ENCODE assay signal across 26 cellular contexts in genomic region chr18:49730951-49731391, GRCh38.
DNase-seq lines count a peak whose midpoint lies in the region; ATAC-seq, FAIRE-seq and TF ChIP-seq lines count a peak whose summit lies in the region.
"Had no signal": no experiment of that assay in that cellular context is flagged by ENCODE, and none has a peak within 500 bp of the region (broad histone marks: within the 10 kb centered on the region; RNA-seq: fewer than 3 reads in every experiment).

No MANE protein-coding gene starts in this region.

- H3K4ac ChIP-seq in H1 (replicated peaks; ENCODE audit: insufficient read length, low read depth, low read length) (no peak overlapping the region), trophoblast cell (ENCODE audit: low read depth, low read length) (no peak overlapping the region)

- no peak overlapping the region for H3K4me3 Mint-ChIP-seq in activated T-cell treated with anti-CD3 and anti-CD28 coated beads, Interleukin-2, amount 50 U/mL, for 24 hours
- H3K4me3 Mint-ChIP-seq: HFFc6, memory B cell, naive B cell had no signal

- no peaks in the 10 kb centered on the region for H3K27me3 ChIP-seq in HUES48 (ENCODE audit: control insufficient read depth, insufficient read depth, low read length)
- H3K27me3 ChIP-seq in H1 (replicated peaks in 1 of 4; ENCODE audit: control insufficient read depth in 3 of 4, extremely low read depth in 1 of 4, insufficient read depth in 3 of 4, low read length in 3 of 4): no peaks in the 10 kb centered on the region
- no peaks in the 10 kb centered on the region for H3K27me3 ChIP-seq in HepG2 (ENCODE audit: control insufficient read depth in 1 of 2, insufficient read depth in 2 of 2, low read length in 2 of 2)
- H3K27me3 ChIP-seq in trophoblast cell (ENCODE audit: insufficient read depth, low read length): no peaks in the 10 kb centered on the region
- H3K27me3 ChIP-seq: adrenal gland, BLaER1, body of pancreas, transverse colon had no signal

- H3K36me3 ChIP-seq in HUES48 (ENCODE audit: control insufficient read depth, insufficient read depth, low read length) (no peaks in the 10 kb centered on the region), H1 (ENCODE audit: control insufficient read depth in 2 of 4, insufficient read depth in 4 of 4, low read length in 3 of 4) (no peaks in the 10 kb centered on the region), HepG2 (replicated peaks in 1 of 2; ENCODE audit: control insufficient read depth in 1 of 2, insufficient read depth in 2 of 2, low read length in 2 of 2) (no peaks in the 10 kb centered on the region), trophoblast cell (ENCODE audit: control insufficient read depth in 1 of 2, insufficient read depth in 2 of 2, low read length in 2 of 2) (no peaks in the 10 kb centered on the region)
- H3K36me3 ChIP-seq: adrenal gland, BLaER1, spleen, transverse colon had no signal

- no peak overlapping the region for H3K23ac ChIP-seq in H1 (ENCODE audit: insufficient read length)
- H3K23ac ChIP-seq in trophoblast cell (ENCODE audit: low read length): no peak overlapping the region

- H3K27ac Mint-ChIP-seq in activated T-cell treated with anti-CD3 and anti-CD28 coated beads, Interleukin-2, amount 50 U/mL, for 24 hours: no peak overlapping the region
- H3K27ac Mint-ChIP-seq: HFFc6, memory B cell had no signal

- no peak overlapping the region for H3K9ac ChIP-seq in HUES48 (ENCODE audit: low read depth, low read length)
- H3K9ac ChIP-seq in H1 (replicated peaks in 1 of 4; ENCODE audit: extremely low read depth in 1 of 4, low read depth in 3 of 4, low read length in 3 of 4): peak overlapping the region in 1 of 4 experiments; percentile 10; a peak in 1 of 7 replicates
- H3K9ac ChIP-seq in HepG2 (ENCODE audit: insufficient read depth, low read depth, low read length): no peak overlapping the region
- H3K9ac ChIP-seq in trophoblast cell (ENCODE audit: low read length): no peak overlapping the region
- H3K9ac ChIP-seq: BLaER1 had no signal

- H3K4me2 ChIP-seq in H1 (ENCODE audit: insufficient read depth in 1 of 2, low read depth in 2 of 2, low read length in 2 of 2): 0 out of 4 replicates have a peak overlapping the region, but pooled peaks of 1 of the 2 experiments have one; percentile 20
- H3K4me2 ChIP-seq in HepG2 (ENCODE audit: low read depth, low read length): peak overlapping the region; percentile 50
- H3K4me2 ChIP-seq in trophoblast cell (ENCODE audit: low read length): no peak overlapping the region
- H3K4me2 ChIP-seq: BLaER1 had no signal

- CTCF ChIA-PET in H1 (lab: Charles Lee; ENCODE audit: partially characterized antibody): interaction anchor here (0.6 to 3.5 kb wide), 13 partner anchors 8 to 413 kb away, joined by 3 to 19 read pairs (median 6); partner anchors contain the start of gene LIPG
- CTCF ChIA-PET in HepG2 (lab: Yijun Ruan, JAX; ENCODE audit: low intra/inter-chr PET ratio, low total read pairs): no interaction called here

- H3K9me3 Mint-ChIP-seq in activated T-cell treated with anti-CD3 and anti-CD28 coated beads, Interleukin-2, amount 50 U/mL, for 24 hours: no peaks in the 10 kb centered on the region
- H3K9me3 Mint-ChIP-seq: HFFc6, IgD-negative memory B cell, naive B cell had no signal

- H3K27me3 Mint-ChIP-seq in activated T-cell treated with anti-CD3 and anti-CD28 coated beads, Interleukin-2, amount 50 U/mL, for 24 hours: no peaks in the 10 kb centered on the region
- H3K27me3 Mint-ChIP-seq: IgD-negative memory B cell had no signal

- TF ChIP-seq POLR2A in H1 (IDR thresholded peaks at IDR 0.05; ENCODE audit: control extremely low read depth in 1 of 2, low read depth in 2 of 2, low read length in 2 of 2) (no peak), HepG2 (IDR thresholded peaks at IDR 0.05; ENCODE audit: insufficient read depth in 1 of 2, low read depth in 2 of 2, low read length in 2 of 2) (no peak)

- in situ Hi-C loops in HepG2 (cut with HindIII; ENCODE audit: extremely low pct_ligation_motif_present, low pct_unique_long_range_greater_than_20kb): no loop called here

- no peaks in the 10 kb centered on the region for H4K20me1 ChIP-seq in H1 (replicated peaks in 1 of 2; ENCODE audit: control insufficient read depth in 1 of 2, insufficient read depth in 2 of 2, low read length in 2 of 2)
- H4K20me1 ChIP-seq in HepG2 (ENCODE audit: insufficient read depth, low read length): no peaks in the 10 kb centered on the region
- H4K20me1 ChIP-seq: BLaER1 had no signal

- 0 out of 2 replicates have a peak overlapping the region, but pooled peaks have one; percentile 25 for H2BK20ac ChIP-seq in H1 (ENCODE audit: low read length)

- H2BK12ac ChIP-seq in H1 (ENCODE audit: low read depth, low read length) (peak overlapping the region; percentile 63; the same call in 1 of the 2 replicates), trophoblast cell (ENCODE audit: low read length) (no peak overlapping the region)

- WGBS in H1 (ENCODE audit: extremely low coverage in 1 of 2, insufficient coverage in 1 of 2, insufficient read length in 1 of 2, insufficient replicate concordance in 2 of 2, low coverage in 1 of 2, low lambda C conversion rate in 2 of 2, missing lambda C conversion rate in 1 of 2), 2 experiments: 81% methylated on average over 4 of the region's 4 CpGs; no CpG with 5 or more reads in 1 of the 2 experiments
- WGBS in HepG2 (ENCODE audit: low lambda C conversion rate): 0% methylated on average over 3 of the region's 4 CpGs
- no CpG with 5 or more reads among the region's 4 CpGs for WGBS in trophoblast cell (ENCODE audit: extremely low coverage, insufficient coverage, insufficient read length)

- H4K5ac ChIP-seq in H1 (ENCODE audit: insufficient read length, low read depth, low read length): no peak overlapping the region

- H3K79me2 ChIP-seq in H1 (ENCODE audit: control insufficient read depth in 1 of 2, insufficient read depth in 2 of 2, low read length in 2 of 2) (no peaks in the 10 kb centered on the region), HepG2 (ENCODE audit: insufficient read depth, low read length) (no peaks in the 10 kb centered on the region), trophoblast cell (ENCODE audit: control insufficient read depth, insufficient read depth, low read length, poor library complexity) (peaks cover 2% of the 10 kb centered on the region)

- H3K79me1 ChIP-seq in H1 (ENCODE audit: low read depth, low read length) (no peaks in the 10 kb centered on the region), trophoblast cell (ENCODE audit: low read length) (peaks cover 13% of the 10 kb centered on the region)

- no peak overlapping the region for H3K56ac ChIP-seq in H1 (replicated peaks; ENCODE audit: insufficient read length, low read depth, low read length)

- H3K4me1 ChIP-seq in HUES48 (ENCODE audit: control insufficient read depth, insufficient read depth, low read length) (peaks cover 10% of the 10 kb centered on the region), H1 (replicated peaks in 1 of 4; ENCODE audit: control insufficient read depth in 3 of 4, insufficient read depth in 4 of 4, low read length in 3 of 4) (peaks cover 3 to 12% (median 9%) of the 10 kb centered on the region in 4 experiments), HepG2 (ENCODE audit: insufficient read depth, low read length) (peaks cover 46% of the 10 kb centered on the region), trophoblast cell (ENCODE audit: control insufficient read depth in 1 of 2, insufficient read depth in 2 of 2, low read length in 2 of 2) (peaks cover 16 to 20% of the 10 kb centered on the region in 2 experiments)
- H3K4me1 ChIP-seq: adrenal gland, BLaER1, spleen had no signal

- TF ChIP-seq EP300 in H1 (IDR thresholded peaks at IDR 0.05; ENCODE audit: borderline replicate concordance in 1 of 2, low read depth in 2 of 2, low read length in 2 of 2) (no peak), HepG2 (IDR thresholded peaks at IDR 0.05; ENCODE audit: low read depth in 2 of 2, low read length in 2 of 2) (no peak), HepG2 (CRISPR knock-in tag; IDR thresholded peaks at IDR 0.05; ENCODE audit: borderline replicate concordance) (no peak)

- H4K8ac ChIP-seq in H1 (ENCODE audit: extremely low read depth, insufficient read depth, low read length) (no peak overlapping the region), trophoblast cell (ENCODE audit: low read depth, low read length) (no peak overlapping the region)

- H2AK5ac ChIP-seq in H1 (ENCODE audit: low read depth, low read length) (0 out of 2 replicates have a peak overlapping the region, but pooled peaks have one; percentile 69), trophoblast cell (ENCODE audit: low read length) (no peak overlapping the region)

- no peak for TF ChIP-seq RAD21 in H1 (IDR thresholded peaks at IDR 0.05 in 1 of 2, conservative IDR thresholded peaks at IDR 0.05 in 1 of 2; ENCODE audit: low read depth in 2 of 2, low read length in 2 of 2)
- no peak for TF ChIP-seq RAD21 in HepG2 (CRISPR knock-in tag; IDR thresholded peaks at IDR 0.05)

- no peak overlapping the region for H4K12ac ChIP-seq in trophoblast cell (ENCODE audit: low read depth, low read length)

- no peak overlapping the region for H2BK120ac ChIP-seq in H1 (replicated peaks; ENCODE audit: low read depth, low read length)
- H2BK120ac ChIP-seq in trophoblast cell (ENCODE audit: insufficient read depth, low read length, poor library complexity): no peak overlapping the region

- no peak overlapping the region for H3K18ac ChIP-seq in H1 (ENCODE audit: extremely low read depth, low read length)
- no peak overlapping the region for H3K18ac ChIP-seq in trophoblast cell (ENCODE audit: low read length)

- H3K9me3 ChIP-seq in HUES48 (ENCODE audit: control insufficient read depth, insufficient read depth, low read length) (no peaks in the 10 kb centered on the region), H1 (ENCODE audit: insufficient read depth in 2 of 2, low read depth in 1 of 2, low read length in 1 of 2) (no peaks in the 10 kb centered on the region), HepG2 (ENCODE audit: low read length) (no peaks in the 10 kb centered on the region), trophoblast cell (ENCODE audit: insufficient read depth, low read depth, low read length) (peaks cover 2% of the 10 kb centered on the region)
- H3K9me3 ChIP-seq: adrenal gland, BLaER1, body of pancreas, spleen, transverse colon had no signal

- H2BK5ac ChIP-seq in H1 (ENCODE audit: low read depth, low read length) (peak overlapping the region; percentile 23; the same call in 1 of the 2 replicates), trophoblast cell (ENCODE audit: low read depth, low read length, poor library complexity) (no peak overlapping the region)

- FAIRE-seq in H1 (lab: Jason Lieb, UNC) (no peak), HepG2 (lab: Jason Lieb, UNC) (no peak)
- FAIRE-seq: endothelial cell of umbilical vein had no signal

- no peak overlapping the region for H4K91ac ChIP-seq in H1 (replicated peaks; ENCODE audit: insufficient read length, low read length)
- no peak overlapping the region for H4K91ac ChIP-seq in trophoblast cell (ENCODE audit: low read depth, low read length)

- H3K4me3 ChIP-seq in HUES48 (ENCODE audit: low read depth, low read length) (no peak overlapping the region), H1 (ENCODE audit: extremely low read depth in 1 of 4, insufficient read depth in 2 of 4, low read depth in 3 of 4, low read length in 4 of 4) (no peak overlapping the region), HepG2 (replicated peaks in 1 of 3; ENCODE audit: insufficient read depth in 1 of 3, low read depth in 2 of 3, low read length in 3 of 3) (peak overlapping the region in 1 of 3 experiments; percentile 12; a peak in 1 of 6 replicates), trophoblast cell (ENCODE audit: low read depth, low read length) (no peak overlapping the region)
- H3K4me3 ChIP-seq: adrenal gland, BLaER1, body of pancreas, spleen, transverse colon had no signal

- H3K4me1 Mint-ChIP-seq in activated T-cell treated with anti-CD3 and anti-CD28 coated beads, Interleukin-2, amount 50 U/mL, for 24 hours (ENCODE audit: low read depth): no peaks in the 10 kb centered on the region
- H3K4me1 Mint-ChIP-seq: IgD-negative memory B cell, memory B cell had no signal

- BruUV-seq in HepG2 (replicated peaks; lab: Mats Ljungman, UMichigan): no TSS peak

- intact Hi-C loops in HepG2 (cut with micrococcal nuclease; ENCODE audit: unreplicated experiment): loop anchor here (2.0 to 10.0 kb wide), 2 partner anchors 170 to 216 kb away; no protein-coding TSS in a partner anchor

- POLR2A ChIA-PET in H1 (lab: Charles Lee; ENCODE audit: partially characterized antibody): no interaction called here
- POLR2A ChIA-PET in HepG2 (lab: Yijun Ruan, JAX): interaction anchor here (0.9 kb wide), 1 partner anchor 83 kb away, joined by 3 read pairs; the partner anchor contains the start of gene ACAA2

- H3K27ac ChIP-seq in HUES48 (ENCODE audit: low read depth, low read length): peak overlapping the region; percentile 4
- H3K27ac ChIP-seq in H1 (ENCODE audit: low read depth, low read length): no peak overlapping the region
- no peak overlapping the region for H3K27ac ChIP-seq in HepG2 (ENCODE audit: extremely low read length, insufficient read depth, low read length)
- peak overlapping the region; percentile 31 for H3K27ac ChIP-seq in trophoblast cell (ENCODE audit: low read depth, low read length)
- H3K27ac ChIP-seq: adrenal gland, BLaER1, body of pancreas, transverse colon had no signal

- TF ChIP-seq CTCF in H1 (IDR thresholded peaks at IDR 0.05; ENCODE audit: control extremely low read depth in 1 of 3, insufficient read depth in 1 of 3, low read depth in 1 of 3, low read length in 3 of 3): no peak
- TF ChIP-seq CTCF in HepG2 (CRISPR knock-in tag; IDR thresholded peaks at IDR 0.05): no peak

- no peaks in the 10 kb centered on the region for H3K36me3 Mint-ChIP-seq in activated T-cell treated with anti-CD3 and anti-CD28 coated beads, Interleukin-2, amount 50 U/mL, for 24 hours (ENCODE audit: low read depth)
- H3K36me3 Mint-ChIP-seq: IgD-negative memory B cell, memory B cell, naive B cell had no signal

- H3K23me2 ChIP-seq in H1 (ENCODE audit: low read depth, low read length): no peaks in the 10 kb centered on the region

- H3K14ac ChIP-seq in H1 (ENCODE audit: insufficient read length) (no peak overlapping the region), trophoblast cell (ENCODE audit: low read length) (no peak overlapping the region)

- DNase-seq in H1 (ENCODE audit: low read depth in 1 of 2, low spot score in 2 of 2): no peak
- no peak for DNase-seq in HepG2 (ENCODE audit: low spot score)
- DNase-seq in trophoblast cell: peak; percentile 72 to 94
- DNase-seq in DMS53 (lab: John Stamatoyannopoulos, UW): no peak
- no peak for DNase-seq in activated T-cell treated with anti-CD3 and anti-CD28 coated beads, Interleukin-2, amount 50 U/mL, for 24 hours
- no peak for DNase-seq in EL
- DNase-seq: activated CD4-positive, alpha-beta T cell treated with anti-CD3 and anti-CD28 coated beads, Interleukin-2, amount 50 U/mL, for 1 hour; activated naive CD4-positive, alpha-beta T cell treated with Interleukin-2 at 50 U/mL for 16 hours; activated T-cell treated with anti-CD3 and anti-CD28 coated beads, Interleukin-2, amount 50 U/mL, for 48 hours; adrenal gland; body of pancreas; HFFc6; naive B cell; NCI-H1694 treated with DMSO at 0.1 percent for 48 hours; NCI-H2171 treated with DMSO at 0.1 percent for 48 hours; NCI-H524 treated with DMSO at 0.1 percent for 48 hours; NK-92 treated with Interleukin-12 subunit alpha and Interleukin-12 subunit beta, amount 100 ng/mL, for 24 hours; occipital lobe; SIG-M5; spleen; transverse colon had no signal

- H2AFZ ChIP-seq in H1 (ENCODE audit: low read length): peak overlapping the region; percentile 41; the same call in 1 of the 2 replicates
- H2AFZ ChIP-seq in HepG2 (ENCODE audit: low read length): no peak overlapping the region
- no peak overlapping the region for H2AFZ ChIP-seq in trophoblast cell (ENCODE audit: insufficient read depth, low read length, poor library complexity)

- no peak overlapping the region for H2BK15ac ChIP-seq in H1 (ENCODE audit: low read length)

- peak; percentile 14; the same call in 2 of the 3 replicates for ATAC-seq in HepG2
- ATAC-seq: body of pancreas had no signal

Comparison
In these comparisons a context has a peak if more than half of its experiments do, and no peak if none do; other contexts are left out.
1. H3K27ac ChIP-seq: peak in HUES48 (single experiment) and trophoblast cell (single experiment); none in H1 (single experiment) and HepG2 (single experiment).
2. DNase-seq: peak in trophoblast cell (2 of 2); none in H1 (0 of 2), HepG2 (single experiment), DMS53 (single experiment), activated T-cell treated with anti-CD3 and anti-CD28 coated beads, Interleukin-2, amount 50 U/mL, for 24 hours (single experiment) and EL (single experiment).